ENCODE assay signal across 8 cellular contexts in genomic region chr1:46719689-46720088, GRCh38. TPM values are rescaled to one million over a fixed set of nuclear protein-coding genes. Genes with fewer than 3 reads are reported as not detected.
DNase-seq lines count a peak whose midpoint lies in the region; ATAC-seq and TF ChIP-seq lines count a peak whose summit lies in the region.

No MANE protein-coding gene starts in this region.

- intact Hi-C loops in heart right ventricle (cut with DNase I) = loop anchor here in 9 of 10 donors (5.0 to 10.0 kb wide), 9 partner anchors 92 to 312 kb away; partner anchors contain the start of gene MOB3C (in 2 of the 9)
- intact Hi-C loops in cardiac septum (cut with DNase I) = loop anchor here (1.0 to 5.0 kb wide), 3 partner anchors 50 to 172 kb away; partner anchors contain the start of gene MOB3C
- intact Hi-C loops in stomach (cut with DNase I; ENCODE audit: low total_unique reads) = no loop called here

- TF ChIP-seq CTCF in heart right ventricle (IDR thresholded peaks at IDR 0.05) (no peak), VCaP (conservative IDR thresholded peaks at IDR 0.05) (no peak), stomach (IDR thresholded peaks at IDR 0.05) (no peak)

- H3K27ac ChIP-seq in heart right ventricle = peak overlapping the region; percentile 46 to 94 (median 82)
- H3K27ac ChIP-seq in VCaP = peak overlapping the region; percentile 89
- H3K27ac ChIP-seq in iPS-18a (ENCODE audit: low read length) = no peak overlapping the region
- H3K27ac ChIP-seq in stomach = peak overlapping the region; percentile 94 to 98 (median 96)

- H3K9me3 ChIP-seq in heart right ventricle = no peaks in the 10 kb centered on the region
- no peaks in the 10 kb centered on the region for H3K9me3 ChIP-seq in iPS-18a (ENCODE audit: control insufficient read depth, low read depth, low read length)
- no peaks in the 10 kb centered on the region for H3K9me3 ChIP-seq in stomach

- peak in 1 of 8 donors; percentile 23 for ATAC-seq in heart right ventricle
- ATAC-seq in HG03565 (IDR thresholded peaks at IDR 0.05; ENCODE audit: unreplicated experiment) = no peak
- ATAC-seq in HG03280 (IDR thresholded peaks at IDR 0.05; ENCODE audit: unreplicated experiment) = no peak
- ATAC-seq in GM18861 (IDR thresholded peaks at IDR 0.05; ENCODE audit: unreplicated experiment) = no peak

- peak overlapping the region in 9 of 10 donors; percentile 70 to 98 (median 85) for H3K4me3 ChIP-seq in heart right ventricle
- peak overlapping the region; percentile 93 for H3K4me3 ChIP-seq in iPS-18a (ENCODE audit: low read length)
- peak overlapping the region; percentile 78 to 99 (median 93) for H3K4me3 ChIP-seq in stomach

- 12 to 15% methylated on average over 3 of the region's 3 CpGs for WGBS in heart right ventricle, 2 donors
- WGBS in stomach, 5 donors = 5 to 13% (median 11%) methylated on average over 3 of the region's 3 CpGs

- H3K27me3 ChIP-seq in heart right ventricle (no peaks in the 10 kb centered on the region), iPS-18a (ENCODE audit: control insufficient read depth, insufficient read depth, low read length) (no peaks in the 10 kb centered on the region), stomach (no peaks in the 10 kb centered on the region)

- H3K9ac ChIP-seq in iPS-18a (ENCODE audit: low read length) = no peak overlapping the region

- TF ChIP-seq EP300 in stomach (IDR thresholded peaks at IDR 0.05) = no peak

- DNase-seq in heart right ventricle (no peak), cardiac septum (ENCODE audit: low spot score) (no peak), stomach (peak; percentile 81)

- no peak for TF ChIP-seq POLR2A in stomach (IDR thresholded peaks at IDR 0.05)

- H3K4me1 ChIP-seq in heart right ventricle (peaks cover 12 to 49% (median 36%) of the 10 kb centered on the region in 9 donors), iPS-18a (ENCODE audit: control insufficient read depth, low read depth, low read length) (peaks cover 12% of the 10 kb centered on the region), stomach (peaks cover 33 to 46% (median 43%) of the 10 kb centered on the region in 4 donors)

- H3K36me3 ChIP-seq in heart right ventricle = peaks cover 0 to 20% (median 12%) of the 10 kb centered on the region in 9 donors
- H3K36me3 ChIP-seq in iPS-18a (ENCODE audit: control insufficient read depth, low read depth, low read length) = peaks cover 13% of the 10 kb centered on the region
- H3K36me3 ChIP-seq in stomach = peaks cover 0 to 19% (median 18%) of the 10 kb centered on the region in 4 donors

RNA-seq across cellular contexts. Expression of gene EFCAB14, which starts 0.8 kb away (rescaled TPM):
- 10 to 100 TPM; 46.0 to 74.5 (median 63.2) TPM for total RNA-seq in heart right ventricle
- polyA plus RNA-seq in heart right ventricle = 10 to 100 TPM; 11.0 to 19.9 TPM
- total RNA-seq in cardiac septum = 53.7 TPM
- total RNA-seq in stomach = 100 to 1,000 TPM in 3 of 5 donors, 10 to 100 TPM in 2; 45.5 to 164 (median 138) TPM
- 10 to 100 TPM; 19.6 to 59.6 (median 37.2) TPM for polyA plus RNA-seq in stomach

RNA-seq across cellular contexts. Expression of gene TEX38, which starts 48.0 kb away (rescaled TPM):
- total RNA-seq in heart right ventricle (not detected), cardiac septum (0.24 TPM), stomach (not detected)
- polyA plus RNA-seq in heart right ventricle (not detected), stomach (not detected)

RNA-seq across cellular contexts. Expression of gene ATPAF1, which starts 51.5 kb away (rescaled TPM):
- total RNA-seq in heart right ventricle (100 to 1,000 TPM; 157 to 271 (median 209) TPM), cardiac septum (190 TPM), stomach (10 to 100 TPM; 32.6 to 88.8 (median 49.0) TPM)
- polyA plus RNA-seq in heart right ventricle (100 to 1,000 TPM in 1 of 2 donors, 10 to 100 TPM in 1; 80.5 to 196 TPM), stomach (10 to 100 TPM; 36.5 to 39.6 (median 39.0) TPM)
